10 cellular contexts compared by ENCODE assay signal in genomic region chr10:16995867-16996529, GRCh38.
DNase-seq lines count a peak whose midpoint lies in the region; ATAC-seq, FAIRE-seq and TF ChIP-seq lines count a peak whose summit lies in the region.
"Had no signal": no experiment of that assay in that cellular context is flagged by ENCODE, and none has a peak within 500 bp of the region (broad histone marks: within the 10 kb centered on the region; RNA-seq: fewer than 3 reads in every experiment).

No MANE protein-coding gene starts in this region.

- peak in 1 of 2 donors; percentile 48 for DNase-seq in heart right ventricle
- no peak for DNase-seq in Right ventricle myocardium inferior (ENCODE audit: missing footprints)
- peak; percentile 75 for DNase-seq in brain microvascular endothelial cell
- no peak for DNase-seq in HepG2 (ENCODE audit: low spot score)
- no peak for DNase-seq in aorta
- no peak for DNase-seq in colonic mucosa
- DNase-seq in SHP77 treated with DMSO at 0.1 percent for 48 hours (lab: John Stamatoyannopoulos, UW) = no peak
- DNase-seq: C1 segment of cervical spinal cord, GOT3 had no signal

- no TSS peak for BruUV-seq in HepG2 (replicated peaks; lab: Mats Ljungman, UMichigan)

- peaks cover 0 to 2% (median 0%) of the 10 kb centered on the region in 11 donors for H3K9me3 ChIP-seq in heart right ventricle
- H3K9me3 ChIP-seq in HepG2 (ENCODE audit: low read length) = no peaks in the 10 kb centered on the region
- no peaks in the 10 kb centered on the region for H3K9me3 ChIP-seq in aorta (ENCODE audit: control insufficient read depth, low read length)
- no peaks in the 10 kb centered on the region for H3K9me3 ChIP-seq in colonic mucosa

- H2AFZ ChIP-seq in HepG2 (ENCODE audit: low read length) = no peak overlapping the region

- H3K9ac ChIP-seq in HepG2 (ENCODE audit: insufficient read depth, low read depth, low read length) (no peak overlapping the region), colonic mucosa (ENCODE audit: low read depth in 2 of 2, low read length in 2 of 2) (no peak overlapping the region)

- no peaks in the 10 kb centered on the region for H3K27me3 ChIP-seq in heart right ventricle
- H3K27me3 ChIP-seq in brain microvascular endothelial cell (replicated peaks) = no peaks in the 10 kb centered on the region
- no peaks in the 10 kb centered on the region for H3K27me3 ChIP-seq in HepG2 (ENCODE audit: control insufficient read depth in 1 of 2, insufficient read depth in 2 of 2, low read length in 2 of 2)
- no peaks in the 10 kb centered on the region for H3K27me3 ChIP-seq in aorta (ENCODE audit: control insufficient read depth in 1 of 2, insufficient read depth in 2 of 2, low read length in 1 of 2)
- H3K27me3 ChIP-seq in colonic mucosa = no peaks in the 10 kb centered on the region

- intact Hi-C loops in heart right ventricle (cut with DNase I) = loop anchor here in 3 of 10 donors (1.0 to 10.0 kb wide), 4 partner anchors 33 to 229 kb away; partner anchors contain the start of gene VIM (in 1 of the 3)
- intact Hi-C loops in Right ventricle myocardium inferior (cut with DNase I) = no loop called here
- intact Hi-C loops in HepG2 (cut with micrococcal nuclease; ENCODE audit: unreplicated experiment) = no loop called here
- intact Hi-C loops in aorta (cut with DNase I) = loop anchor here in 1 of 2 donors (10.0 kb wide), 1 partner anchor 51 kb away; no protein-coding TSS in a partner anchor
- intact Hi-C loops in colonic mucosa (cut with DNase I) = no loop called here

- no peak for TF ChIP-seq POLR2A in HepG2 (IDR thresholded peaks at IDR 0.05; ENCODE audit: insufficient read depth in 1 of 2, low read depth in 2 of 2, low read length in 2 of 2)

- ATAC-seq in heart right ventricle = peak in 7 of 8 donors; percentile 66 to 90 (median 77)
- no peak for ATAC-seq in Right ventricle myocardium inferior
- peak; percentile 30; the same call in 1 of the 3 replicates for ATAC-seq in HepG2
- peak; percentile 68 for ATAC-seq in aorta (ENCODE audit: low FRiP score)
- no peak for ATAC-seq in GM19351 (IDR thresholded peaks at IDR 0.05; ENCODE audit: unreplicated experiment)

- CTCF ChIA-PET in HepG2 (lab: Yijun Ruan, JAX; ENCODE audit: low intra/inter-chr PET ratio, low total read pairs) = no interaction called here

- H3K36me3 ChIP-seq in heart right ventricle (no peaks in the 10 kb centered on the region), brain microvascular endothelial cell (replicated peaks) (no peaks in the 10 kb centered on the region), HepG2 (replicated peaks in 1 of 2; ENCODE audit: control insufficient read depth in 1 of 2, insufficient read depth in 2 of 2, low read length in 2 of 2) (no peaks in the 10 kb centered on the region), aorta (ENCODE audit: control insufficient read depth in 1 of 2, insufficient read depth in 2 of 2, low read length in 1 of 2) (no peaks in the 10 kb centered on the region), colonic mucosa (no peaks in the 10 kb centered on the region)

- no peak overlapping the region for H3K4me3 ChIP-seq in heart right ventricle
- H3K4me3 ChIP-seq in brain microvascular endothelial cell (ENCODE audit: low read depth, low read length) = no peak overlapping the region
- H3K4me3 ChIP-seq in HepG2 (replicated peaks in 1 of 3; ENCODE audit: insufficient read depth in 1 of 3, low read depth in 2 of 3, low read length in 3 of 3) = no peak overlapping the region
- no peak overlapping the region for H3K4me3 ChIP-seq in aorta (ENCODE audit: low read length in 2 of 2)
- H3K4me3 ChIP-seq in colonic mucosa = no peak overlapping the region

- no peak for TF ChIP-seq EP300 in HepG2 (IDR thresholded peaks at IDR 0.05; ENCODE audit: low read depth in 2 of 2, low read length in 2 of 2)
- TF ChIP-seq EP300 in HepG2 (CRISPR knock-in tag; IDR thresholded peaks at IDR 0.05; ENCODE audit: borderline replicate concordance) = no peak

- no peak for TF ChIP-seq RAD21 in HepG2 (CRISPR knock-in tag; IDR thresholded peaks at IDR 0.05)

- no peak for FAIRE-seq in HepG2 (lab: Jason Lieb, UNC)

- TF ChIP-seq CTCF in heart right ventricle (IDR thresholded peaks at IDR 0.05) (no peak), brain microvascular endothelial cell (IDR thresholded peaks at IDR 0.05; ENCODE audit: low read depth, low read length, missing control alignments) (no peak), HepG2 (CRISPR knock-in tag; IDR thresholded peaks at IDR 0.05) (no peak), colonic mucosa (IDR thresholded peaks at IDR 0.05) (no peak)

- H3K4me1 ChIP-seq in heart right ventricle (peaks cover 0 to 52% (median 19%) of the 10 kb centered on the region in 9 donors), HepG2 (ENCODE audit: insufficient read depth, low read length) (no peaks in the 10 kb centered on the region), aorta (ENCODE audit: control insufficient read depth in 1 of 2, insufficient read depth in 2 of 2, low read length in 2 of 2) (peaks cover 0 to 7% of the 10 kb centered on the region in 2 donors), colonic mucosa (no peaks in the 10 kb centered on the region)

- H3K79me2 ChIP-seq in HepG2 (ENCODE audit: insufficient read depth, low read length) = no peaks in the 10 kb centered on the region

- POLR2A ChIA-PET in HepG2 (lab: Yijun Ruan, JAX) = no interaction called here

- 39 to 43% methylated on average over 6 of the region's 6 CpGs for WGBS in heart right ventricle, 2 donors
- WGBS in HepG2 (ENCODE audit: low lambda C conversion rate) = 35% methylated on average over 6 of the region's 6 CpGs
- WGBS in aorta, 2 donors = 34 to 40% methylated on average over 6 of the region's 6 CpGs

- H3K4me2 ChIP-seq in HepG2 (ENCODE audit: low read depth, low read length) = no peak overlapping the region

- peak overlapping the region in 9 of 10 donors; percentile 33 to 81 (median 60) for H3K27ac ChIP-seq in heart right ventricle
- H3K27ac ChIP-seq in brain microvascular endothelial cell = peak overlapping the region; percentile 93
- H3K27ac ChIP-seq in HepG2 (ENCODE audit: extremely low read length, insufficient read depth, low read length) = no peak overlapping the region
- H3K27ac ChIP-seq in aorta (ENCODE audit: low read depth in 1 of 2, low read length in 2 of 2) = peak overlapping the region in 1 of 2 donors; percentile 83
- H3K27ac ChIP-seq in colonic mucosa = no peak overlapping the region

- H4K20me1 ChIP-seq in HepG2 (ENCODE audit: insufficient read depth, low read length) = no peaks in the 10 kb centered on the region

- in situ Hi-C loops in brain microvascular endothelial cell (cut with HindIII; ENCODE audit: low pct_ligation_motif_present, low sequenced_read_pairs) (no loop called here), HepG2 (cut with HindIII; ENCODE audit: extremely low pct_ligation_motif_present, low pct_unique_long_range_greater_than_20kb) (no loop called here)

TF ChIP-seq in HepG2, 621 proteins besides CTCF, POLR2A, EP300 and RAD21:
- TF ChIP-seq RFX3 (CRISPR knock-in tag; IDR thresholded peaks at IDR 0.05) (peak; percentile 53; the same call in 1 of the 2 replicates), GABPA (IDR thresholded peaks at IDR 0.05; ENCODE audit: low read depth, low read length) (no peak), GABPA (CRISPR knock-in tag; IDR thresholded peaks at IDR 0.05; ENCODE audit: low read depth) (peak; percentile 65), ZNF207 (IDR thresholded peaks at IDR 0.05; ENCODE audit: borderline replicate concordance) (no peak), ARNT (IDR thresholded peaks at IDR 0.05) (no peak), FIP1L1 (IDR thresholded peaks at IDR 0.05; ENCODE audit: borderline replicate concordance, insufficient read depth, low read depth, low read length) (no peak), RFX1 (IDR thresholded peaks at IDR 0.05) (0 out of 2 replicates have a peak, but pooled peaks have one; percentile 41), ZBTB7A (CRISPR knock-in tag; IDR thresholded peaks at IDR 0.05) (no peak), ETV5 (CRISPR knock-in tag; IDR thresholded peaks at IDR 0.05; ENCODE audit: borderline replicate concordance) (peak; percentile 43; the same call in 1 of the 2 replicates), ZNF629 (CRISPR knock-in tag; conservative IDR thresholded peaks at IDR 0.05) (peak; percentile 65), ZNF234 (CRISPR knock-in tag; conservative IDR thresholded peaks at IDR 0.05) (no peak)
TF ChIP-seq in HepG2: peak in this region for 5.

Comparison
In these comparisons a context has a peak if more than half of its experiments do, and no peak if none do; other contexts are left out.
1. ATAC-seq: peak in heart right ventricle (7 of 8), HepG2 (single experiment) and aorta (single experiment); none in Right ventricle myocardium inferior (single experiment) and GM19351 (single experiment).
2. H3K27ac ChIP-seq: peak in heart right ventricle (9 of 10) and brain microvascular endothelial cell (single experiment); none in HepG2 (single experiment) and colonic mucosa (single experiment).